8 cellular contexts compared by ENCODE assay signal in genomic region chr17:68759343-68760140, GRCh38.
DNase-seq lines count a peak whose midpoint lies in the region; ATAC-seq, FAIRE-seq and TF ChIP-seq lines count a peak whose summit lies in the region.

No MANE protein-coding gene starts in this region.

- ATAC-seq in GM18870 (IDR thresholded peaks at IDR 0.05; ENCODE audit: unreplicated experiment) (peak; percentile 95), HG03108 (IDR thresholded peaks at IDR 0.05; ENCODE audit: unreplicated experiment) (peak; percentile 95), left lobe of liver (peak; percentile 97)

- TF ChIP-seq CTCF in AG09319 (IDR thresholded peaks at IDR 0.05; ENCODE audit: low read depth, low read length) = peak; percentile 98

- FAIRE-seq in TTC549 (lab: Jason Lieb, UNC) = peak; percentile 82

- DNase-seq in AG09319 (ENCODE audit: extremely low read depth, low read depth) (peak; percentile 85), NCI-H2107 (lab: John Stamatoyannopoulos, UW) (peak; percentile 86), dermis blood vessel endothelial cell (peak; percentile 95), left lobe of liver (ENCODE audit: low spot score) (peak; percentile 89)
- peak; percentile 2 to 19 for DNase-seq in stimulated activated CD4-positive, alpha-beta T cell treated with anti-CD3 and anti-CD28 coated beads, Interleukin-1b, Interleukin-23, amount 100 ng/mL, for 4 hours (ENCODE audit: low read depth in 2 of 2)

Comparison
In these comparisons a context has a peak if more than half of its experiments do, and no peak if none do; other contexts are left out.
1. Peak in every context shown above with its lines: DNase-seq and ATAC-seq.
2. DNase-seq: peak in every context shown above with its lines; median percentile 95 in dermis blood vessel endothelial cell; 89 in left lobe of liver; 86 in NCI-H2107; 85 in AG09319; 10 in stimulated activated CD4-positive, alpha-beta T cell treated with anti-CD3 and anti-CD28 coated beads, Interleukin-1b, Interleukin-23, amount 100 ng/mL, for 4 hours.